In genomic region chr16:10895053-10895946, GRCh38 we compare ENCODE assay signal across 1 cellular context.
A peak's percentile ranks its signal among the peaks of the same experiment; 100 is the strongest.
TF ChIP-seq lines count a peak whose summit lies in the region.

No MANE protein-coding gene starts in this region.

TF ChIP-seq in HCT116, 20 proteins besides CTCF, POLR2A, EP300 and RAD21:
- TF ChIP-seq REST (IDR thresholded peaks at IDR 0.05; ENCODE audit: low read depth) (peak; percentile 96), POLR2AphosphoS5 (IDR thresholded peaks at IDR 0.05; ENCODE audit: low read depth, low read length) (no peak)
